Comparison of ENCODE assay signal across 1 cellular context in the genomic region with DNA sequence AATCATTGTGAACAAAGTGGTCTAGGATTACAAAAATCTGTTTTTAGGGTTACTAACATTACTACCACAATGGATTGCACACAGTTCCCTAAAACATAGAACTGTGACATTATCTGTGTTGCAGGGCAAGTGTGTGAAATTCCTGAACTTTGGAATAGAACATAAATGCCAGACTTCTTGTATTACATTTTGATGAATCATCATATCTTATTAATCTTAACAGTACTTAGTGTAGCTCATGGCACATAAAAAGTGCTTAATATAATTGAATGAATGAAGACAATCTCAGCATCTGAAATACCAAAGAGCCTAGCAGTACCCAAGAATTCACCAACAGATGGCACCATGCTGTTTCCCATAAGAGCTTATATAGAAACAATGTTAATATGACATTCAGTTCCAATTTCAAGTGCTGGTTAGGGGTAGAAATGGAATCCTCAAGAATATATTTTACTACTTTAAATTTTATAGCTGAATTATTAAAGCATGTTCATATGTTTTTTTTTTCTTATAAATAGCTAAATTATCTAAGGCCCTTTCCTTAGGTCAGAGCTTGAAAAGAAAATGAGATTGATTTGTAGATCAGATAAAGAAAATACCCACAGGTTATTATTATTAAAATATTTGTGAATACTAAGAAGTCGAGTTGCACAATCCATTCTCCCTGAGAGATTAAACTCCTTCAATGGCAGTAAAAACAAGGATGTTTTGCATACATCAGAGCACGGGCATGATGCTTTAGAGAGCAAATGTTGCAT.
TF ChIP-seq lines count a peak whose summit lies in the region.

No MANE protein-coding gene starts in this region.

TF ChIP-seq in GM23338, 12 proteins besides CTCF, POLR2A, EP300 and RAD21 (continued from another document):
- TF ChIP-seq, protein P1, sequence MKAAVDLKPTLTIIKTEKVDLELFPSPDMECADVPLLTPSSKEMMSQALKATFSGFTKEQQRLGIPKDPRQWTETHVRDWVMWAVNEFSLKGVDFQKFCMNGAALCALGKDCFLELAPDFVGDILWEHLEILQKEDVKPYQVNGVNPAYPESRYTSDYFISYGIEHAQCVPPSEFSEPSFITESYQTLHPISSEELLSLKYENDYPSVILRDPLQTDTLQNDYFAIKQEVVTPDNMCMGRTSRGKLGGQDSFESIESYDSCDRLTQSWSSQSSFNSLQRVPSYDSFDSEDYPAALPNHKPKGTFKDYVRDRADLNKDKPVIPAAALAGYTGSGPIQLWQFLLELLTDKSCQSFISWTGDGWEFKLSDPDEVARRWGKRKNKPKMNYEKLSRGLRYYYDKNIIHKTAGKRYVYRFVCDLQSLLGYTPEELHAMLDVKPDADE (IDR thresholded peaks at IDR 0.05) = no peak
- TF ChIP-seq NANOG (IDR thresholded peaks at IDR 0.05; ENCODE audit: borderline replicate concordance) = no peak
- no peak for TF ChIP-seq STAT1 (IDR thresholded peaks at IDR 0.05; ENCODE audit: unreplicated experiment)
- no peak for TF ChIP-seq ZNF331 (CRISPR knock-in tag; IDR thresholded peaks at IDR 0.05; ENCODE audit: low read depth)
- TF ChIP-seq ZNF114 (CRISPR knock-in tag; IDR thresholded peaks at IDR 0.05) = no peak
TF ChIP-seq in GM23338: peak in this region for 0.
